Comparison of ENCODE assay signal across 1 cellular context in genomic region chr1:57357462-57357861, GRCh38.
TF ChIP-seq lines count a peak whose summit lies in the region.

No MANE protein-coding gene starts in this region.

TF ChIP-seq in H1, 55 proteins besides CTCF, POLR2A, EP300 and RAD21:
- no peak for TF ChIP-seq SAP30 (IDR thresholded peaks at IDR 0.05; ENCODE audit: insufficient read depth, insufficient replicate concordance, low read length)
- no peak for TF ChIP-seq POU5F1 (IDR thresholded peaks at IDR 0.05; ENCODE audit: low read depth, low read length)
- TF ChIP-seq EZH2 (IDR thresholded peaks at IDR 0.05; ENCODE audit: low read depth, low read length, severe bottlenecking), result no peak
- no peak for TF ChIP-seq TEAD4 (IDR thresholded peaks at IDR 0.05; ENCODE audit: low read depth, low read length)
- TF ChIP-seq TAF7 (optimal IDR thresholded peaks at IDR 0.05; ENCODE audit: borderline replicate concordance, low read depth, low read length), result no peak
- no peak for TF ChIP-seq CEBPB (IDR thresholded peaks at IDR 0.05; ENCODE audit: low read depth, low read length)
